8 cellular contexts compared by ENCODE assay signal in the genomic region with DNA sequence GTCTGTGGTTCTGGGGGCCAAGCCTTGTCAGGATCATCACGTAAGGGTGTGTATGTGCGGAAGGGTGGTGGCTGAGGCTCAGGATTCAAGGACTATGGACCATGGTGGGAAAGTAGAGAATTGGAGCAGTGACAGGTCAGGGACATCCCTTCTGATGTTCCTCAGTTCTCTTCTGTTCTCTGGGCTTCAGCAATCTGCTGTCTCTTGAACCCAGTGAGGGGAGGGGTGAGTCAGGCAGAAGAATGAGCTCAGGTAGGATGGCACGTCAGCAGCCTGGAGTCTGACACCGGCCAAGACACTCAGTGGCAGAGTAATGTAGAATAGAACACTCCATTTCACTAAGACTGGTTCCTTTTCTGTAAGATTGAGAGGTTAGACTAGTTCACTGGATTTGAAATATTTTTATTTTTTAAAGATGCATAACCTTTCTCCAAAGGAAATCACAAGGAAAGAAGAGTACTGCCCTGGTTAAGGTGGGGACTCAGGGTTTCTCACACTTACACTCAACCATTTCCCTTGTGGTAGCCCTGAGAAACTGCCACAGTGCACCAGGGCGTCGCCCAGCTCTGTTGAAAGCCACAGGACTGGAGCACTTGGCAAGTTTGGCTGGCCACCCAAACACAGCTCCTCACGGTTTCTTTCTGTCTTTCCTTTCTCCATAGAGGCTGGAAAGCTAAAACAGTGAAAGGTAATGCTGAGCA. TPM values are rescaled to one million over a fixed set of nuclear protein-coding genes. Genes with fewer than 3 reads are reported as not detected.
A peak's percentile ranks its signal among the peaks of the same experiment; 100 is the strongest.
DNase-seq lines count a peak whose midpoint lies in the region; ATAC-seq and TF ChIP-seq lines count a peak whose summit lies in the region.

No MANE protein-coding gene starts in this region.

- DNase-seq in HT1080 (ENCODE audit: low read depth) (peak; percentile 81), erythroblast (lab: John Stamatoyannopoulos, UW) (peak; percentile 60 to 62), retinal pigment epithelial cell (ENCODE audit: low read depth) (no peak), ecto neural progenitor cell (ENCODE audit: low spot score) (no peak), omental fat pad (ENCODE audit: low spot score) (no peak)
- DNase-seq in activated CD4-positive, alpha-beta T cell treated with anti-CD3 and anti-CD28 coated beads, Interleukin-2, amount 50 U/mL, for 48 hours, result peak; percentile 43 to 56

- no peak for TF ChIP-seq POLR2A in erythroblast (IDR thresholded peaks at IDR 0.05; ENCODE audit: low read length)

- no peak for ATAC-seq in HG02623 (IDR thresholded peaks at IDR 0.05; ENCODE audit: unreplicated experiment)
- no peak for ATAC-seq in omental fat pad (ENCODE audit: low FRiP score)

- H3K4me3 ChIP-seq in retinal pigment epithelial cell (ENCODE audit: low read length), result peak overlapping the region; percentile 19

- TF ChIP-seq CTCF in GM12874 (IDR thresholded peaks at IDR 0.05; ENCODE audit: insufficient read depth, low read depth, low read length), result peak; percentile 1; the same call in 1 of the 2 replicates
- TF ChIP-seq CTCF in retinal pigment epithelial cell (conservative IDR thresholded peaks at IDR 0.05; ENCODE audit: low read depth, low read length), result peak; percentile 28
- TF ChIP-seq CTCF in omental fat pad (IDR thresholded peaks at IDR 0.05), result no peak

RNA-seq across cellular contexts. Expression of gene MICAL2, which starts 23.2 kb away (rescaled TPM):
- total RNA-seq in HT1080 (2014; rRNA removed; shearing (Covaris generic)), result 254 and 314 TPM in 2 replicates
- 177 and 224 TPM in 2 replicates for polyA plus RNA-seq in HT1080 (2015; cell fraction: cytosol; rRNA removed)
- 244 and 254 TPM in 2 replicates for polyA plus RNA-seq in HT1080 (2015; cell fraction: nucleus; rRNA removed)
- 100 to 1,000 TPM in 1 of 4 donors, 10 to 100 TPM in 3; 34.3 to 143 (median 57.0) TPM for total RNA-seq in omental fat pad

Comparison
In these comparisons a context has a peak if more than half of its experiments do, and no peak if none do; other contexts are left out.
1. CTCF ChIP-seq: peak in GM12874 (single experiment) and retinal pigment epithelial cell (single experiment); none in omental fat pad (0 of 3).
2. DNase-seq: peak in HT1080 (single experiment), activated CD4-positive, alpha-beta T cell treated with anti-CD3 and anti-CD28 coated beads, Interleukin-2, amount 50 U/mL, for 48 hours (2 of 2) and erythroblast (2 of 2); none in retinal pigment epithelial cell (single experiment), ecto neural progenitor cell (single experiment) and omental fat pad (single experiment).